ENCODE assay signal across 9 cellular contexts in genomic region chr17:59367657-59368045, GRCh38. TPM values are rescaled to one million over a fixed set of nuclear protein-coding genes. Genes with fewer than 3 reads are reported as not detected.
DNase-seq lines count a peak whose midpoint lies in the region; ATAC-seq and TF ChIP-seq lines count a peak whose summit lies in the region.
"Had no signal": no experiment of that assay in that cellular context is flagged by ENCODE, and none has a peak within 500 bp of the region (broad histone marks: within the 10 kb centered on the region; RNA-seq: fewer than 3 reads in every experiment).

No MANE protein-coding gene starts in this region.

- TF ChIP-seq CTCF in right lobe of liver (IDR thresholded peaks at IDR 0.05) (no peak), suprapubic skin (IDR thresholded peaks at IDR 0.05) (no peak)

- H3K9ac ChIP-seq in HUES48 (ENCODE audit: low read depth, low read length), result no peak overlapping the region
- H3K9ac ChIP-seq in adipocyte (ENCODE audit: low read length), result peak overlapping the region; percentile 13

- no peaks in the 10 kb centered on the region for H3K9me3 ChIP-seq in HUES48 (ENCODE audit: control insufficient read depth, insufficient read depth, low read length)
- H3K9me3 ChIP-seq in adipocyte (ENCODE audit: control insufficient read depth, low read length), result no peaks in the 10 kb centered on the region
- H3K9me3 ChIP-seq in right lobe of liver, result no peaks in the 10 kb centered on the region
- no peaks in the 10 kb centered on the region for H3K9me3 ChIP-seq in suprapubic skin

- WGBS in right lobe of liver (ENCODE audit: insufficient coverage, low coverage, low lambda C conversion rate, missing lambda C conversion rate), result 29% methylated on average over 1 of the region's 1 CpG
- WGBS in suprapubic skin, result 50% methylated on average over 1 of the region's 1 CpG

- H3K4me3 ChIP-seq in HUES48 (ENCODE audit: low read depth, low read length) (no peak overlapping the region), adipocyte (ENCODE audit: low read length) (peak overlapping the region; percentile 1), right lobe of liver (no peak overlapping the region), suprapubic skin (no peak overlapping the region)

- H3K36me3 ChIP-seq in HUES48 (ENCODE audit: control insufficient read depth, insufficient read depth, low read length), result no peaks in the 10 kb centered on the region
- H3K36me3 ChIP-seq in adipocyte (ENCODE audit: control insufficient read depth, insufficient read depth, low read length, severe bottlenecking), result peaks cover 7% of the 10 kb centered on the region
- no peaks in the 10 kb centered on the region for H3K36me3 ChIP-seq in right lobe of liver
- no peaks in the 10 kb centered on the region for H3K36me3 ChIP-seq in suprapubic skin

- no peak for TF ChIP-seq EP300 in suprapubic skin (IDR thresholded peaks at IDR 0.05)

- no peak for DNase-seq in adipocyte (ENCODE audit: low read depth)
- DNase-seq in right lobe of liver, result no peak
- no peak for DNase-seq in suprapubic skin (ENCODE audit: low spot score in 2 of 2)
- no peak for DNase-seq in activated naive CD4-positive, alpha-beta T cell treated with Interleukin-2 at 50 U/mL for 16 hours
- DNase-seq: activated T-cell treated with anti-CD3 and anti-CD28 coated beads, Interleukin-2, amount 50 U/mL, for 48 hours; stimulated activated CD4-positive, alpha-beta T cell treated with anti-CD3 and anti-CD28 coated beads, Interleukin-2, amount 100 ng/mL, for 24 hours had no signal

- H3K4me1 ChIP-seq in HUES48 (ENCODE audit: control insufficient read depth, insufficient read depth, low read length), result peaks cover 48% of the 10 kb centered on the region
- peaks cover 87% of the 10 kb centered on the region for H3K4me1 ChIP-seq in adipocyte (ENCODE audit: control insufficient read depth, insufficient read depth, low read length)
- peaks cover 6 to 86% (median 55%) of the 10 kb centered on the region in 4 donors for H3K4me1 ChIP-seq in right lobe of liver
- peaks cover 98% of the 10 kb centered on the region for H3K4me1 ChIP-seq in suprapubic skin

- peak in 3 of 4 donors; percentile 0 to 10 (median 2) for ATAC-seq in right lobe of liver
- no peak for ATAC-seq in HG02798 (IDR thresholded peaks at IDR 0.05; ENCODE audit: poor library complexity, unreplicated experiment)
- ATAC-seq in HG02678 (IDR thresholded peaks at IDR 0.05; ENCODE audit: unreplicated experiment), result no peak

- H3K27me3 ChIP-seq in HUES48 (ENCODE audit: control insufficient read depth, insufficient read depth, low read length), result no peaks in the 10 kb centered on the region
- H3K27me3 ChIP-seq in adipocyte (replicated peaks; ENCODE audit: control insufficient read depth, insufficient read depth, low read length), result no peaks in the 10 kb centered on the region
- H3K27me3 ChIP-seq in right lobe of liver, result no peaks in the 10 kb centered on the region
- H3K27me3 ChIP-seq in suprapubic skin, result no peaks in the 10 kb centered on the region

- intact Hi-C loops in right lobe of liver (cut with DNase I), result no loop called here

- peak overlapping the region; percentile 96 for H3K27ac ChIP-seq in HUES48 (ENCODE audit: low read depth, low read length)
- H3K27ac ChIP-seq in right lobe of liver, result peak overlapping the region; percentile 78 to 96 (median 94)
- H3K27ac ChIP-seq in suprapubic skin, result peak overlapping the region; percentile 82

- TF ChIP-seq POLR2A in right lobe of liver (IDR thresholded peaks at IDR 0.05), result no peak
- TF ChIP-seq POLR2A in suprapubic skin (IDR thresholded peaks at IDR 0.05), result no peak

RNA-seq across cellular contexts. Expression of gene YPEL2, which starts 36.2 kb away (rescaled TPM):
- total RNA-seq in right lobe of liver (10 to 100 TPM in 4 of 6 experiments, 1 to 10 TPM in 2; 9.2 to 23.3 (median 15.2) TPM), suprapubic skin (10 to 100 TPM; 16.7 to 33.6 (median 21.3) TPM)

Comparison
In these comparisons a context has a peak if more than half of its experiments do, and no peak if none do; other contexts are left out.
1. ATAC-seq: peak in right lobe of liver (3 of 4); none in HG02798 (single experiment) and HG02678 (single experiment).
2. Peak in every context shown above with its lines, with median percentiles within 50 percentile points of each other: H3K27ac ChIP-seq.